ENCODE assay signal across 22 cellular contexts in the genomic region with DNA sequence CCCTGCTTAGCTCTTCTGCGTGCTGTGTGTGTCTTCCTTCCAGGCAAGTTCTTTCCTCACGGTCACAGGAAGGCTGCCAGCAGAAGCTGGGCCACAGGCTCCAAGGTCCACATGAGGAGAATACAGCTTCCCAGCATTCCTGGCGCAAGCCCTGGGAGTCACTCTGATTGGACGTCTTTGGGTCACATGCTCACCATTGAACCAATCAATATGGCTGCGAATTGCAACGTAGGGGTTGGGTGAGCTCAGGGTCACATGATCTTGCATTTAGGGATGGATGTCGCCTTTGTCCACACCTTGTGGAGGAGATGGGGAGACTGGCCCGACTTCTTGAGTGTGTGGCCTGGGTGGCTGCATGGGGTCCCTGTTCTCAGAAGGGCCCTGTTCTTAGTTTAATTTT.
DNase-seq lines count a peak whose midpoint lies in the region; ATAC-seq, FAIRE-seq and TF ChIP-seq lines count a peak whose summit lies in the region.
"Had no signal": no experiment of that assay in that cellular context is flagged by ENCODE, and none has a peak within 500 bp of the region (broad histone marks: within the 10 kb centered on the region; RNA-seq: fewer than 3 reads in every experiment).

No MANE protein-coding gene starts in this region.

- H3K4me1 ChIP-seq in K562 (replicated peaks in 1 of 2; ENCODE audit: control insufficient read depth in 2 of 2, insufficient read depth in 2 of 2, low read length in 2 of 2) = no peaks in the 10 kb centered on the region
- H3K4me1 ChIP-seq in testis = no peaks in the 10 kb centered on the region

- TF ChIP-seq CTCF in K562 (IDR thresholded peaks at IDR 0.05 in 2 of 3, conservative IDR thresholded peaks at IDR 0.05 in 1 of 3; ENCODE audit: insufficient read depth in 2 of 3, low read depth in 1 of 3, low read length in 3 of 3) = no peak
- TF ChIP-seq CTCF in testis (IDR thresholded peaks at IDR 0.05) = no peak

- intact Hi-C loops in K562 (cut with micrococcal nuclease) (no loop called here), testis (cut with DNase I; ENCODE audit: low total_unique reads) (no loop called here)

- H3K79me2 ChIP-seq in K562 (ENCODE audit: control insufficient read depth, insufficient read depth, low read length) = no peaks in the 10 kb centered on the region

- 2% methylated on average over 8 of the region's 8 CpGs for WGBS in K562 (ENCODE audit: insufficient coverage, low coverage, missing lambda C conversion rate)
- 77 to 80% methylated on average over 7 to 8 of the region's 8 CpGs for WGBS in testis, 2 donors

- no peaks in the 10 kb centered on the region for H4K20me1 ChIP-seq in K562 (replicated peaks; ENCODE audit: control insufficient read depth, insufficient read depth, low read length)

- H3K36me3 ChIP-seq in K562 (ENCODE audit: control insufficient read depth, insufficient read depth, low read length) (no peaks in the 10 kb centered on the region), testis (ENCODE audit: low read depth, missing control alignments) (no peaks in the 10 kb centered on the region)

- no peak overlapping the region for H3K4me2 ChIP-seq in K562 (ENCODE audit: insufficient read depth, low read length)

- H3K27ac ChIP-seq in K562 (ENCODE audit: extremely low read depth, low read depth, low read length) (no peak overlapping the region), testis (no peak overlapping the region)
- H3K27ac ChIP-seq: C4-2B had no signal

- ATAC-seq in K562 (peak; percentile 53), GM21360 (IDR thresholded peaks at IDR 0.05; ENCODE audit: unreplicated experiment) (no peak)
- ATAC-seq: CD8-positive, alpha-beta T cell had no signal

- POLR2A ChIA-PET in K562 (lab: Yijun Ruan, JAX) = no interaction called here

- CTCF ChIA-PET in K562 (lab: Yijun Ruan, JAX; ENCODE audit: low intra/inter-chr PET ratio) = no interaction called here

- TF ChIP-seq EP300 in K562 (IDR thresholded peaks at IDR 0.05; ENCODE audit: low read length) = no peak

- H3K27me3 ChIP-seq in K562 (ENCODE audit: control insufficient read depth in 2 of 2, insufficient read depth in 2 of 2, low read length in 2 of 2) (peaks cover 0 to 11% of the 10 kb centered on the region in 2 experiments; a peak in 1 of 5 replicates), testis (no peaks in the 10 kb centered on the region)
- H3K27me3 ChIP-seq: BLaER1 treated with 17β-estradiol and CSF1 and Interleukin-3, amounts not matched to agents 10 nM and 100 nM had no signal

- TF ChIP-seq POLR2A in K562 (conservative IDR thresholded peaks at IDR 0.05) (no peak), testis (IDR thresholded peaks at IDR 0.05) (no peak)

- DNase-seq in HTR-8/SVneo (ENCODE audit: insufficient read length, low spot score) (no peak), K562 (ENCODE audit: extremely low read depth in 1 of 4, low spot score in 3 of 4) (peak in 3 of 4 experiments; percentile 16 to 24 (median 22)), islet precursor cell (peak; percentile 18), testis (peak; percentile 68), dedifferentiated amniotic fluid mesenchymal stem cell (ENCODE audit: extremely low spot score) (no peak), HT-29 (ENCODE audit: low spot score) (no peak), COLO829 (ENCODE audit: low spot score) (no peak)
- DNase-seq: 8988T; AML-193; CD4-positive, alpha-beta T cell; CD8-positive, alpha-beta T cell; COR-L47; DMS 273 treated with DMSO at 0.1 percent for 48 hours; DMS79 treated with DMSO at 0.1 percent for 48 hours; GF-D8 had no signal

- H3K9me3 ChIP-seq in K562 (replicated peaks; ENCODE audit: control insufficient read depth, insufficient read depth, low read depth, low read length) (no peaks in the 10 kb centered on the region), testis (no peaks in the 10 kb centered on the region)

- no peak overlapping the region for H3K9ac ChIP-seq in K562 (ENCODE audit: insufficient read depth in 1 of 2, low read depth in 2 of 2, low read length in 2 of 2)
- H3K9ac ChIP-seq: BLaER1 treated with 17β-estradiol and CSF1 and Interleukin-3, amounts not matched to agents 10 nM and 100 nM had no signal

- FAIRE-seq in HTR-8/SVneo (lab: Jason Lieb, UNC) (peak; percentile 63), K562 (lab: Jason Lieb, UNC) (no peak)
- FAIRE-seq: A204.1, G401.6, GM12891, GM19239 had no signal

- H2AFZ ChIP-seq in K562 (ENCODE audit: low read depth, low read length) = no peak overlapping the region

- no peak overlapping the region for H3K4me3 ChIP-seq in K562
- H3K4me3 ChIP-seq in testis = no peak overlapping the region
- H3K4me3 ChIP-seq: BLaER1 treated with 17β-estradiol and CSF1 and Interleukin-3, amounts not matched to agents 10 nM and 100 nM had no signal

- in situ Hi-C loops in K562 (cut with MboI) = no loop called here

- no peak for TF ChIP-seq RAD21 in K562 (CRISPR knock-in tag; conservative IDR thresholded peaks at IDR 0.05 in 1 of 2, IDR thresholded peaks at IDR 0.05 in 1 of 2)

- no peaks in the 10 kb centered on the region for H3K9me1 ChIP-seq in K562 (ENCODE audit: control insufficient read depth, insufficient read depth, low read length)

- no TSS peak for BruUV-seq in K562 (replicated peaks; lab: Mats Ljungman, UMichigan)

TF ChIP-seq in K562, 482 proteins besides CTCF, POLR2A, EP300 and RAD21:
- TF ChIP-seq RAD51 (IDR thresholded peaks at IDR 0.05; ENCODE audit: borderline replicate concordance, low read depth) = peak; percentile 61
- TF ChIP-seq NFYB (IDR thresholded peaks at IDR 0.05; ENCODE audit: extremely low read depth, insufficient read length) = peak; percentile 14
- TF ChIP-seq ZNF695 (CRISPR knock-in tag; IDR thresholded peaks at IDR 0.05) = no peak
- TF ChIP-seq, protein P1, sequence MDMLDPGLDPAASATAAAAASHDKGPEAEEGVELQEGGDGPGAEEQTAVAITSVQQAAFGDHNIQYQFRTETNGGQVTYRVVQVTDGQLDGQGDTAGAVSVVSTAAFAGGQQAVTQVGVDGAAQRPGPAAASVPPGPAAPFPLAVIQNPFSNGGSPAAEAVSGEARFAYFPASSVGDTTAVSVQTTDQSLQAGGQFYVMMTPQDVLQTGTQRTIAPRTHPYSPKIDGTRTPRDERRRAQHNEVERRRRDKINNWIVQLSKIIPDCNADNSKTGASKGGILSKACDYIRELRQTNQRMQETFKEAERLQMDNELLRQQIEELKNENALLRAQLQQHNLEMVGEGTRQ (CRISPR knock-in tag; IDR thresholded peaks at IDR 0.05) = peak; percentile 78
- peak; percentile 32; the same call in 1 of the 2 replicates for TF ChIP-seq TOE1 (IDR thresholded peaks at IDR 0.05; ENCODE audit: borderline replicate concordance)
- no peak for TF ChIP-seq TOE1 (CRISPR knock-in tag; IDR thresholded peaks at IDR 0.05; ENCODE audit: borderline replicate concordance, low read depth)
- TF ChIP-seq, protein P2, sequence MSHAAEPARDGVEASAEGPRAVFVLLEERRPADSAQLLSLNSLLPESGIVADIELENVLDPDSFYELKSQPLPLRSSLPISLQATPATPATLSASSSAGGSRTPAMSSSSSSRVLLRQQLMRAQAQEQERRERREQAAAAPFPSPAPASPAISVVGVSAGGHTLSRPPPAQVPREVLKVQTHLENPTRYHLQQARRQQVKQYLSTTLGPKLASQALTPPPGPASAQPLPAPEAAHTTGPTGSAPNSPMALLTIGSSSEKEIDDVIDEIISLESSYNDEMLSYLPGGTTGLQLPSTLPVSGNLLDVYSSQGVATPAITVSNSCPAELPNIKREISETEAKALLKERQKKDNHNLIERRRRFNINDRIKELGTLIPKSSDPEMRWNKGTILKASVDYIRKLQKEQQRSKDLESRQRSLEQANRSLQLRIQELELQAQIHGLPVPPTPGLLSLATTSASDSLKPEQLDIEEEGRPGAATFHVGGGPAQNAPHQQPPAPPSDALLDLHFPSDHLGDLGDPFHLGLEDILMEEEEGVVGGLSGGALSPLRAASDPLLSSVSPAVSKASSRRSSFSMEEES (CRISPR knock-in tag; IDR thresholded peaks at IDR 0.05) = peak; percentile 43; the same call in 1 of the 2 replicates
- TF ChIP-seq, protein P3, sequence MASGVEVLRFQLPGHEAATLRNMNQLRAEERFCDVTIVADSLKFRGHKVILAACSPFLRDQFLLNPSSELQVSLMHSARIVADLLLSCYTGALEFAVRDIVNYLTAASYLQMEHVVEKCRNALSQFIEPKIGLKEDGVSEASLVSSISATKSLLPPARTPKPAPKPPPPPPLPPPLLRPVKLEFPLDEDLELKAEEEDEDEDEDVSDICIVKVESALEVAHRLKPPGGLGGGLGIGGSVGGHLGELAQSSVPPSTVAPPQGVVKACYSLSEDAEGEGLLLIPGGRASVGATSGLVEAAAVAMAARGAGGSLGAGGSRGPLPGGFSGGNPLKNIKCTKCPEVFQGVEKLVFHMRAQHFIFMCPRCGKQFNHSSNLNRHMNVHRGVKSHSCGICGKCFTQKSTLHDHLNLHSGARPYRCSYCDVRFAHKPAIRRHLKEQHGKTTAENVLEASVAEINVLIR (CRISPR knock-in tag; IDR thresholded peaks at IDR 0.05) = no peak
- no peak for TF ChIP-seq ESRRA (IDR thresholded peaks at IDR 0.05; ENCODE audit: borderline replicate concordance, low read depth)
- no peak for TF ChIP-seq ZNF551 (CRISPR knock-in tag; IDR thresholded peaks at IDR 0.05)

Comparison
In these comparisons a context has a peak if more than half of its experiments do, and no peak if none do; other contexts are left out.
1. DNase-seq: peak in K562 (3 of 4), islet precursor cell (single experiment) and testis (single experiment); none in HTR-8/SVneo (single experiment), dedifferentiated amniotic fluid mesenchymal stem cell (single experiment), HT-29 (single experiment) and COLO829 (single experiment).